ENCODE assay signal across 10 cellular contexts in the genomic region with DNA sequence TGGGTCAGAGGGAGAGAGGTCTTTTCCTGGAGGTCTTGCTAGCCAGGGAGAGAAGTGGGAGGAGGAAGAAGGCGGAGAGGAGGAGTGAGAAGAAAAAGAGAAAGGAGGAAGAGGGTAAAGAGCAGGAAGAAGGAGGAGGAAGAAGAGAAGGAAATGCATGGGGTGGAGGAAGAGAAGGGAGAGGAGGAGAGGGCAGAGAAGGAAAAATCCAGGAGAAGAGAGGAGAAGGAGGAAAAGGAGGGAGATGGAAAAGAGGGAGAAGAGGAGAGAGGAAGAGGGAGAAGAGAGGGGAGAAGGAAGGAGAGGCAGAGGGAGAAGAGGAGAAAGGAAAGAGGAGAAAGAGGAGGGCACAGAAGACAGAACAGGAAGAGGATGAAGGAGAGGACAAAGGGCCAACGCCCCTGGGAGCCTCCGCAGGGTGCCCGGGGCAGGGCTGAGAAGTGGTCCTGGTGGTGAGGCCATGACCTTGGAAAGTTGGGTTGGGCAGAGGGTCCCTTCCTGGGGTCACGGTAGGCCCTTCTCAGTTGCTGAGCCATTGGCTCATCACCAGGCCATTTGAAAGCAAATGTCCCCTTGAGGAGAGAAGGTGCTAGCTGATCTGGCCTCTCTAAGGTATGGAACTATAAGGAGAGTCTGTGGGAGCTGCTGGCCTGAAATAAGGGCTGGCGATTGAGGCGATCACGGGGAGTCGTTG. TPM values are rescaled to one million over a fixed set of nuclear protein-coding genes. Genes with fewer than 3 reads are reported as not detected.
DNase-seq lines count a peak whose midpoint lies in the region; ATAC-seq and TF ChIP-seq lines count a peak whose summit lies in the region.
"Had no signal": no experiment of that assay in that cellular context is flagged by ENCODE, and none has a peak within 500 bp of the region (broad histone marks: within the 10 kb centered on the region; RNA-seq: fewer than 3 reads in every experiment).

No MANE protein-coding gene starts in this region.

- H3K9me3 Mint-ChIP-seq in H9 = no peaks in the 10 kb centered on the region
- no peaks in the 10 kb centered on the region for H3K9me3 Mint-ChIP-seq in endodermal cell

- intact Hi-C loops in PC-9 (cut with micrococcal nuclease; ENCODE audit: unreplicated experiment) = loop anchor here (1.0 kb wide), 1 partner anchor 35 kb away; no protein-coding TSS in a partner anchor

- no peak overlapping the region for H4K8ac ChIP-seq in H9 (replicated peaks; ENCODE audit: insufficient read length, low read depth, low read length)
- no peak overlapping the region for H4K8ac ChIP-seq in trophoblast cell (ENCODE audit: low read depth, low read length)

- no peak overlapping the region for H3K27ac ChIP-seq in H9 (ENCODE audit: insufficient read length, low read depth, low read length)
- H3K27ac ChIP-seq in PC-9 = no peak overlapping the region
- no peak overlapping the region for H3K27ac ChIP-seq in endodermal cell (ENCODE audit: low read depth, low read length)
- H3K27ac ChIP-seq in trophoblast cell (ENCODE audit: low read depth, low read length) = no peak overlapping the region

- H4K20me1 ChIP-seq in H9 (ENCODE audit: control insufficient read depth, insufficient read depth, insufficient read length) = no peaks in the 10 kb centered on the region
- no peaks in the 10 kb centered on the region for H4K20me1 ChIP-seq in PC-9 (ENCODE audit: insufficient read depth)

- H2BK5ac ChIP-seq in H9 (ENCODE audit: insufficient read length, low read length) = no peak overlapping the region
- H2BK5ac ChIP-seq in trophoblast cell (ENCODE audit: low read depth, low read length, poor library complexity) = no peak overlapping the region

- peaks cover 61 to 73% of the 10 kb centered on the region in 2 experiments for H3K4me1 Mint-ChIP-seq in H9
- H3K4me1 Mint-ChIP-seq in endodermal cell = peaks cover 28% of the 10 kb centered on the region

- H3K79me1 ChIP-seq in H9 (ENCODE audit: insufficient read depth, low read depth, low read length, poor library complexity, severe bottlenecking) = peaks cover 2% of the 10 kb centered on the region
- peaks cover 25% of the 10 kb centered on the region for H3K79me1 ChIP-seq in trophoblast cell (ENCODE audit: low read length)

- no TSS peak for BruUV-seq in PC-9 (replicated peaks; lab: Mats Ljungman, UMichigan)

- H3K27ac Mint-ChIP-seq in H9 (peak overlapping the region in 1 of 3 experiments; percentile 79; a peak in 1 of 7 replicates), endodermal cell (no peak overlapping the region)

- no peak overlapping the region for H3K14ac ChIP-seq in H9 (ENCODE audit: insufficient read depth, low read length)
- H3K14ac ChIP-seq in trophoblast cell (ENCODE audit: low read length) = no peak overlapping the region

- H3K4me1 ChIP-seq in H9 (ENCODE audit: insufficient read depth, low read length) (peaks cover 3% of the 10 kb centered on the region), PC-9 (replicated peaks; ENCODE audit: insufficient read depth) (no peaks in the 10 kb centered on the region), endodermal cell (ENCODE audit: control insufficient read depth, insufficient read depth, low read length) (peaks cover 7% of the 10 kb centered on the region), trophoblast cell (ENCODE audit: control insufficient read depth in 1 of 2, insufficient read depth in 2 of 2, low read length in 2 of 2) (peaks cover 36 to 52% of the 10 kb centered on the region in 2 experiments)

- H4K91ac ChIP-seq in H9 (ENCODE audit: insufficient read length, low read depth, low read length) (no peak overlapping the region), trophoblast cell (ENCODE audit: low read depth, low read length) (no peak overlapping the region)

- peak overlapping the region; percentile 62 to 87 for H3K4me3 Mint-ChIP-seq in H9
- H3K4me3 Mint-ChIP-seq in endodermal cell = peak overlapping the region; percentile 93

- no peak overlapping the region for H3T11ph ChIP-seq in H9 (ENCODE audit: low read length)

- H2AK5ac ChIP-seq in H9 (ENCODE audit: insufficient read length, low read length) = no peak overlapping the region
- H2AK5ac ChIP-seq in trophoblast cell (ENCODE audit: low read length) = no peak overlapping the region

- no peak overlapping the region for H2BK20ac ChIP-seq in H9 (ENCODE audit: low read depth, low read length, poor library complexity, severe bottlenecking)

- H3K4me3 ChIP-seq in PC-9 (peak overlapping the region; percentile 51; the same call in 1 of the 2 replicates), endodermal cell (ENCODE audit: low read length) (peak overlapping the region; percentile 62), trophoblast cell (ENCODE audit: low read depth, low read length) (no peak overlapping the region)

- no peaks in the 10 kb centered on the region for H3K36me3 ChIP-seq in PC-9 (ENCODE audit: low read depth)
- H3K36me3 ChIP-seq in endodermal cell (ENCODE audit: control insufficient read depth, insufficient read depth, low read length) = no peaks in the 10 kb centered on the region
- no peaks in the 10 kb centered on the region for H3K36me3 ChIP-seq in trophoblast cell (ENCODE audit: control insufficient read depth in 1 of 2, insufficient read depth in 2 of 2, low read length in 2 of 2)

- H3K4ac ChIP-seq in H9 (ENCODE audit: low read depth, low read length) (no peak overlapping the region), trophoblast cell (ENCODE audit: low read depth, low read length) (no peak overlapping the region)

- no peaks in the 10 kb centered on the region for H3K9me2 ChIP-seq in PC-9 (ENCODE audit: insufficient read depth)

- H3K23ac ChIP-seq in H9 (ENCODE audit: insufficient read length, low read depth, low read length) (no peak overlapping the region), trophoblast cell (ENCODE audit: low read length) (no peak overlapping the region)

- no peak overlapping the region for H4K12ac ChIP-seq in trophoblast cell (ENCODE audit: low read depth, low read length)

- H2BK12ac ChIP-seq in H9 (ENCODE audit: insufficient read length, low read depth, low read length) = no peak overlapping the region
- H2BK12ac ChIP-seq in trophoblast cell (ENCODE audit: low read length) = no peak overlapping the region

- H3K9me3 ChIP-seq in H9 (ENCODE audit: control insufficient read depth, low read depth, low read length) (no peaks in the 10 kb centered on the region), PC-9 (ENCODE audit: insufficient read depth, low read depth) (no peaks in the 10 kb centered on the region), endodermal cell (ENCODE audit: control insufficient read depth, low read length) (no peaks in the 10 kb centered on the region), trophoblast cell (ENCODE audit: insufficient read depth, low read depth, low read length) (no peaks in the 10 kb centered on the region)

- H3F3A ChIP-seq in PC-9 (ENCODE audit: insufficient read depth, low read depth) = no peaks in the 10 kb centered on the region

- no peak overlapping the region for H2BK15ac ChIP-seq in H9 (ENCODE audit: low read depth, low read length)

- H3K18ac ChIP-seq in H9 (ENCODE audit: insufficient read length, low read depth, low read length) (no peak overlapping the region), trophoblast cell (ENCODE audit: low read length) (no peak overlapping the region)

- DNase-seq in H9 (no peak), PC-9 (no peak), endodermal cell (peak; percentile 62), trophoblast cell (no peak), HEK293T (ENCODE audit: extremely low spot score) (no peak)

- H3K56ac ChIP-seq in H9 (ENCODE audit: insufficient read length, low read depth, low read length) = no peak overlapping the region

- peaks cover 7% of the 10 kb centered on the region; the same call in 1 of the 2 replicates for H3K27me3 ChIP-seq in H9 (ENCODE audit: insufficient read depth, low read length)
- no peaks in the 10 kb centered on the region for H3K27me3 ChIP-seq in PC-9 (ENCODE audit: insufficient read depth, low read depth)
- H3K27me3 ChIP-seq in endodermal cell (ENCODE audit: control insufficient read depth, insufficient read depth, low read length, poor library complexity, severe bottlenecking) = peaks cover 25% of the 10 kb centered on the region
- no peaks in the 10 kb centered on the region for H3K27me3 ChIP-seq in trophoblast cell (ENCODE audit: insufficient read depth, low read length)

- H2AFZ ChIP-seq in H9 (ENCODE audit: low read length) (no peak overlapping the region), PC-9 (no peak overlapping the region), trophoblast cell (ENCODE audit: insufficient read depth, low read length, poor library complexity) (no peak overlapping the region)

- ATAC-seq in GM21367 (IDR thresholded peaks at IDR 0.05; ENCODE audit: unreplicated experiment) (no peak), HG03097 (IDR thresholded peaks at IDR 0.05; ENCODE audit: low FRiP score, unreplicated experiment) (no peak), HG03135 (IDR thresholded peaks at IDR 0.05; ENCODE audit: unreplicated experiment) (no peak)

- no peaks in the 10 kb centered on the region for H3K79me2 ChIP-seq in H9 (ENCODE audit: insufficient read depth, low read length)
- H3K79me2 ChIP-seq in PC-9 (ENCODE audit: low read depth) = no peaks in the 10 kb centered on the region
- H3K79me2 ChIP-seq in trophoblast cell (ENCODE audit: control insufficient read depth, insufficient read depth, low read length, poor library complexity) = peaks cover 9% of the 10 kb centered on the region

- H3K27me3 Mint-ChIP-seq in H9 (ENCODE audit: low read depth) (peaks cover 25% of the 10 kb centered on the region), endodermal cell (ENCODE audit: insufficient read depth) (peaks cover 15% of the 10 kb centered on the region)

- H3K9ac ChIP-seq in H9 (ENCODE audit: extremely low read depth, insufficient read length, low read length) (no peak overlapping the region), endodermal cell (ENCODE audit: extremely low read depth, low read length, poor library complexity, severe bottlenecking) (no peak overlapping the region), trophoblast cell (ENCODE audit: low read length) (no peak overlapping the region)

- TF ChIP-seq CTCF in H9 (conservative IDR thresholded peaks at IDR 0.05) (no peak), PC-9 (conservative IDR thresholded peaks at IDR 0.05) (no peak), endodermal cell (conservative IDR thresholded peaks at IDR 0.05) (no peak)

- CTCF ChIA-PET in PC-9 (lab: Charles Lee) = interaction anchor here (0.5 kb wide), 1 partner anchor 41 kb away, joined by 7 read pairs; no protein-coding TSS in a partner anchor
- CTCF ChIA-PET in HEK293T (lab: Yijun Ruan, JAX) = interaction anchor here (0.7 to 1.7 kb wide), 3 partner anchors 31 to 351 kb away, joined by 3 to 5 read pairs (median 3); no protein-coding TSS in a partner anchor

- H3K23me2 ChIP-seq in H9 (ENCODE audit: insufficient read length, low read depth, low read length, poor library complexity, severe bottlenecking) = peaks cover 15% of the 10 kb centered on the region

- H2BK120ac ChIP-seq in H9 (ENCODE audit: low read depth, low read length, poor library complexity, severe bottlenecking) (no peak overlapping the region), trophoblast cell (ENCODE audit: insufficient read depth, low read length, poor library complexity) (no peak overlapping the region)

- POLR2A ChIA-PET in PC-9 (lab: Charles Lee; ENCODE audit: unreplicated experiment) (no interaction called here), HEK293T (lab: Yijun Ruan, JAX) (interaction anchor here (0.7 to 2.2 kb wide), 3 partner anchors 28 to 32 kb away, joined by 3 to 8 read pairs (median 4); no protein-coding TSS in a partner anchor)

- no CpG with 5 or more reads among the region's 9 CpGs for WGBS in H9 (ENCODE audit: extremely low coverage, insufficient read length, low lambda C conversion rate)
- WGBS in endodermal cell (ENCODE audit: insufficient coverage in 1 of 2, insufficient read length in 1 of 2), 2 experiments = 46 to 58% methylated on average over 7 to 9 of the region's 9 CpGs
- 100% methylated on average over 1 of the region's 9 CpGs for WGBS in trophoblast cell (ENCODE audit: extremely low coverage, insufficient coverage, insufficient read length)

- H3K4me2 ChIP-seq in H9 (ENCODE audit: insufficient read depth, insufficient read length, low read length) = peak overlapping the region; percentile 30
- H3K4me2 ChIP-seq in PC-9 = peak overlapping the region; percentile 75
- peak overlapping the region; percentile 72 for H3K4me2 ChIP-seq in trophoblast cell (ENCODE audit: low read length)

- no peak overlapping the region for H4K5ac ChIP-seq in H9 (ENCODE audit: insufficient read length, low read depth, low read length)

- H3K36me3 Mint-ChIP-seq in H9 (ENCODE audit: insufficient read depth in 1 of 3, low read depth in 3 of 3) (peaks cover 0 to 3% (median 2%) of the 10 kb centered on the region in 3 experiments; a peak in 2 of 7 replicates), endodermal cell (ENCODE audit: low read depth) (no peaks in the 10 kb centered on the region)

RNA-seq across cellular contexts. Expression of gene SEMA3F, which starts 1.2 kb away (rescaled TPM):
- total RNA-seq in H9 (2021) (11.9 and 14.3 TPM in 2 replicates), PC-9 (2021) (34.0 and 49.1 TPM in 2 replicates), endodermal cell (10 to 100 TPM; 44.8 to 63.2 TPM)
- 32.1 TPM for polyA plus RNA-seq in endodermal cell (2013, experiment 1 of 2)
- 33.4 TPM for polyA plus RNA-seq in endodermal cell (2013, experiment 2 of 2)
- 16.3 and 18.1 TPM in 2 replicates for polyA plus RNA-seq in trophoblast cell (2013)

RNA-seq across cellular contexts. Expression of gene GNAT1, which starts 37.5 kb away (rescaled TPM):
- total RNA-seq in H9 (2021) (0.18 TPM in 1 of 2 replicates, not detected in the other), PC-9 (2021) (0.48 TPM in 1 of 2 replicates, not detected in the other), endodermal cell (1 to 10 TPM in 1 of 2 donors, under 1 TPM in 1; 0.42 to 1.2 TPM)
- polyA plus RNA-seq in endodermal cell (2013, experiment 1 of 2) = 0.11 TPM
- 0.12 TPM for polyA plus RNA-seq in endodermal cell (2013, experiment 2 of 2)
- polyA plus RNA-seq in trophoblast cell (2013) = not detected in 2 replicates
- total RNA-seq: activated CD8-positive, alpha-beta memory T cell treated with anti-CD3 and anti-CD28 coated beads for 36 hours; mononuclear cell had no signal

RNA-seq across cellular contexts. Expression of gene SLC38A3, which starts 51.1 kb away (rescaled TPM):
- total RNA-seq in H9 (2021) (1.4 and 3.2 TPM in 2 replicates), PC-9 (2021) (0.33 and 0.37 TPM in 2 replicates), endodermal cell (1 to 10 TPM; 1.5 to 1.9 TPM)
- 4.4 TPM for polyA plus RNA-seq in endodermal cell (2013, experiment 1 of 2)
- polyA plus RNA-seq in endodermal cell (2013, experiment 2 of 2) = 4.3 TPM
- 85.8 and 92.3 TPM in 2 replicates for polyA plus RNA-seq in trophoblast cell (2013)
- total RNA-seq: mononuclear cell had no signal
